ENCODE assay signal across 27 cellular contexts in genomic region chr16:57749101-57749692, GRCh38. TPM values are rescaled to one million over a fixed set of nuclear protein-coding genes. Genes with fewer than 3 reads are reported as not detected.
A peak's percentile ranks its signal among the peaks of the same experiment; 100 is the strongest.
DNase-seq lines count a peak whose midpoint lies in the region; ATAC-seq, FAIRE-seq and TF ChIP-seq lines count a peak whose summit lies in the region.
"Had no signal": no experiment of that assay in that cellular context is flagged by ENCODE, and none has a peak within 500 bp of the region (broad histone marks: within the 10 kb centered on the region; RNA-seq: fewer than 3 reads in every experiment).

No MANE protein-coding gene starts in this region.

- H3K4me2 ChIP-seq in A549 (no peak overlapping the region), K562 (ENCODE audit: insufficient read depth, low read length) (no peak overlapping the region)

- H3K27ac ChIP-seq in A549 = no peak overlapping the region
- H3K27ac ChIP-seq in K562 (ENCODE audit: extremely low read depth, low read depth, low read length) = no peak overlapping the region
- H3K27ac ChIP-seq: GM23248, SJSA1 had no signal

- H3K79me2 ChIP-seq in K562 (ENCODE audit: control insufficient read depth, insufficient read depth, low read length) = no peaks in the 10 kb centered on the region

- no peaks in the 10 kb centered on the region for H4K20me1 ChIP-seq in K562 (replicated peaks; ENCODE audit: control insufficient read depth, insufficient read depth, low read length)

- FAIRE-seq in A549 (lab: Jason Lieb, UNC) = no peak
- FAIRE-seq in K562 (lab: Jason Lieb, UNC) = no peak
- FAIRE-seq: GM12878 had no signal

- peaks cover 6% of the 10 kb centered on the region for H3K36me3 ChIP-seq in BJ (ENCODE audit: control insufficient read depth, insufficient read depth, low read length)
- peaks cover 42% of the 10 kb centered on the region; the same call in 2 of the 3 replicates for H3K36me3 ChIP-seq in K562 (ENCODE audit: control insufficient read depth, insufficient read depth, low read length)

- TF ChIP-seq POLR2A in A549 (IDR thresholded peaks at IDR 0.05; ENCODE audit: low read length) (no peak), K562 (conservative IDR thresholded peaks at IDR 0.05) (no peak)

- H3K4me3 ChIP-seq in A549 (no peak overlapping the region), BJ (ENCODE audit: low read depth, low read length) (no peak overlapping the region), K562 (no peak overlapping the region)
- H3K4me3 ChIP-seq: BLaER1 treated with 17β-estradiol and CSF1 and Interleukin-3, amounts not matched to agents 10 nM and 100 nM; GM12878; GM23248; SJSA1 had no signal

- no peaks in the 10 kb centered on the region for H3K4me1 Mint-ChIP-seq in memory B cell

- CTCF ChIA-PET in A549 (lab: Yijun Ruan, JAX) = interaction anchor here (0.9 to 2.8 kb wide), 6 partner anchors 8 to 173 kb away, joined by 4 to 26 read pairs (median 8); no protein-coding TSS in a partner anchor
- CTCF ChIA-PET in BJ (lab: Yijun Ruan, JAX) = interaction anchor here (1.4 to 1.9 kb wide), 2 partner anchors 8 to 158 kb away, joined by 4 to 11 read pairs; no protein-coding TSS in a partner anchor
- CTCF ChIA-PET in K562 (lab: Yijun Ruan, JAX; ENCODE audit: low intra/inter-chr PET ratio) = no interaction called here

- peaks cover 7% of the 10 kb centered on the region for H3K36me3 Mint-ChIP-seq in memory B cell

- no peaks in the 10 kb centered on the region for H3K9me3 Mint-ChIP-seq in memory B cell
- H3K9me3 Mint-ChIP-seq: CD4-positive, alpha-beta memory T cell had no signal

- no peak for DNase-seq in A549 (ENCODE audit: low read depth in 1 of 2, low spot score in 1 of 2)
- DNase-seq in BJ (ENCODE audit: low read depth) = peak; percentile 68
- no peak for DNase-seq in K562 (ENCODE audit: extremely low read depth in 1 of 4, low spot score in 3 of 4)
- no peak for DNase-seq in memory B cell (ENCODE audit: low spot score in 2 of 2)
- no peak for DNase-seq in NCI-H510A (lab: John Stamatoyannopoulos, UW)
- DNase-seq in NCI-H524 treated with DMSO at 0.1 percent for 48 hours (lab: John Stamatoyannopoulos, UW) = no peak
- DNase-seq in omental fat pad (ENCODE audit: low spot score) = no peak
- DNase-seq: DMS 273 treated with DMSO at 0.1 percent for 48 hours; DMS79 treated with DMSO at 0.1 percent for 48 hours; GM23248; HCEC 1CT; KBM-7; MM.1S; NCI-H1048; NCI-H1436; NCI-H187 treated with DMSO at 0.1 percent for 48 hours; NCI-H2107; NCI-H748 treated with DMSO at 0.1 percent for 48 hours; NK-92 treated with Interleukin-12 subunit alpha and Interleukin-12 subunit beta, amount 100 ng/mL, for 24 hours; SW 1271 had no signal

- no TSS peak for BruUV-seq in K562 (replicated peaks; lab: Mats Ljungman, UMichigan)

- H3K9ac ChIP-seq in K562 (ENCODE audit: insufficient read depth in 1 of 2, low read depth in 2 of 2, low read length in 2 of 2) = peak overlapping the region in 1 of 2 experiments; percentile 14; a peak in 1 of 4 replicates
- H3K9ac ChIP-seq: GM23248 had no signal

- TF ChIP-seq EP300 in A549 (IDR thresholded peaks at IDR 0.05) = no peak
- TF ChIP-seq EP300 in K562 (IDR thresholded peaks at IDR 0.05; ENCODE audit: low read length) = no peak

- no peak overlapping the region for H3K4me3 Mint-ChIP-seq in memory B cell
- H3K4me3 Mint-ChIP-seq: CD4-positive, alpha-beta memory T cell had no signal

- peak overlapping the region; percentile 41 for H3K27ac Mint-ChIP-seq in memory B cell

- ATAC-seq in A549 (no peak), K562 (no peak), memory B cell (ENCODE audit: low read depth) (no peak), GM19397 (IDR thresholded peaks at IDR 0.05; ENCODE audit: unreplicated experiment) (no peak), omental fat pad (ENCODE audit: low FRiP score) (no peak)
- ATAC-seq: GM12878 had no signal

- H3K4me1 ChIP-seq in A549 = no peaks in the 10 kb centered on the region; the same call in 2 of the 3 replicates
- H3K4me1 ChIP-seq in K562 (replicated peaks in 1 of 2; ENCODE audit: control insufficient read depth in 2 of 2, insufficient read depth in 2 of 2, low read length in 2 of 2) = peaks cover 0 to 14% of the 10 kb centered on the region in 2 experiments; a peak in 1 of 5 replicates
- H3K4me1 ChIP-seq: SJSA1 had no signal

- intact Hi-C loops in K562 (cut with micrococcal nuclease) = no loop called here

- in situ Hi-C loops in K562 (cut with MboI) = no loop called here

- no peak overlapping the region for H2AFZ ChIP-seq in K562 (ENCODE audit: low read depth, low read length)
- H2AFZ ChIP-seq: GM23248 had no signal

- TF ChIP-seq RAD21 in A549 (conservative IDR thresholded peaks at IDR 0.05 in 1 of 2, IDR thresholded peaks at IDR 0.05 in 1 of 2) = no peak
- no peak for TF ChIP-seq RAD21 in K562 (CRISPR knock-in tag; conservative IDR thresholded peaks at IDR 0.05 in 1 of 2, IDR thresholded peaks at IDR 0.05 in 1 of 2)

- H3K27me3 Mint-ChIP-seq in memory B cell = no peaks in the 10 kb centered on the region
- H3K27me3 Mint-ChIP-seq: CD4-positive, alpha-beta memory T cell had no signal

- TF ChIP-seq CTCF in A549 (IDR thresholded peaks at IDR 0.05) = no peak
- no peak for TF ChIP-seq CTCF in BJ (IDR thresholded peaks at IDR 0.05; ENCODE audit: insufficient read depth, low read depth, low read length)
- no peak for TF ChIP-seq CTCF in K562 (IDR thresholded peaks at IDR 0.05 in 2 of 3, conservative IDR thresholded peaks at IDR 0.05 in 1 of 3; ENCODE audit: insufficient read depth in 2 of 3, low read depth in 1 of 3, low read length in 3 of 3)
- TF ChIP-seq CTCF in omental fat pad (IDR thresholded peaks at IDR 0.05) = no peak

- no peaks in the 10 kb centered on the region for H3K9me3 ChIP-seq in A549
- no peaks in the 10 kb centered on the region for H3K9me3 ChIP-seq in K562 (replicated peaks; ENCODE audit: control insufficient read depth, insufficient read depth, low read depth, low read length)
- H3K9me3 ChIP-seq: BLaER1 treated with 17β-estradiol and CSF1 and Interleukin-3, amounts not matched to agents 10 nM and 100 nM; Caco-2; SJSA1 had no signal

- H3K27me3 ChIP-seq in BJ (ENCODE audit: control insufficient read depth, insufficient read depth, low read length) (no peaks in the 10 kb centered on the region), K562 (ENCODE audit: control insufficient read depth in 2 of 2, insufficient read depth in 2 of 2, low read length in 2 of 2) (no peaks in the 10 kb centered on the region)
- H3K27me3 ChIP-seq: BLaER1 treated with 17β-estradiol and CSF1 and Interleukin-3, amounts not matched to agents 10 nM and 100 nM; SJSA1 had no signal

- POLR2A ChIA-PET in A549 (lab: Yijun Ruan, JAX) = no interaction called here
- POLR2A ChIA-PET in BJ (lab: Charles Lee) = no interaction called here
- POLR2A ChIA-PET in K562 (lab: Yijun Ruan, JAX) = interaction anchor here (1.3 to 1.5 kb wide), 2 partner anchors 12 to 14 kb away, joined by 3 to 5 read pairs; partner anchors contain the start of gene KATNB1

- H3K9me1 ChIP-seq in K562 (ENCODE audit: control insufficient read depth, insufficient read depth, low read length) = no peaks in the 10 kb centered on the region

- WGBS in A549 (ENCODE audit: missing lambda C conversion rate) = 91% methylated on average over 3 of the region's 3 CpGs
- 80% methylated on average over 3 of the region's 3 CpGs for WGBS in K562 (ENCODE audit: insufficient coverage, low coverage, missing lambda C conversion rate)

RNA-seq across cellular contexts. Expression of gene KATNB1, which starts 13.6 kb away (rescaled TPM):
- polyA plus RNA-seq in A549 (2011; rRNA removed) (18.6 and 21.1 TPM in 2 replicates), A549 (2017; fragmentation: RNase III; extraction: RNeasy Plus Mini Kit Qiagen cat#74134 plus additional on column Dnase treatment) (18.1 to 21.0 TPM (median 19.1 TPM) in 3 replicates), BJ (2011; rRNA removed) (14.3 and 28.1 TPM in 2 replicates), K562 (2011; rRNA removed) (21.9 and 35.8 TPM in 2 replicates), K562 (2014; fragmentation: Illumina TruSeq; extraction: Trizol) (34.2 and 55.7 TPM in 2 replicates), K562 (2014; fragmentation: Nextera tagmentation; extraction: Ambion mirVana) (1 to 10 TPM; 1.2 to 2.6 TPM), K562 (2014; rRNA removed) (39.6 and 48.0 TPM in 2 replicates)
- 43.2 and 53.0 TPM in 2 replicates for polyA plus RNA-seq in A549 (2012; cell fraction: cytosol; rRNA removed)
- polyA plus RNA-seq in A549 (2012; cell fraction: nucleus; rRNA removed) = 124 and 158 TPM in 2 replicates
- 14.3 and 22.3 TPM in 2 replicates for polyA minus RNA-seq in A549 (2011; rRNA and poly(A)+ RNA removed)
- polyA minus RNA-seq in BJ (2011; rRNA and poly(A)+ RNA removed) = 10.5 and 13.9 TPM in 2 replicates
- 32.2 and 108 TPM in 2 replicates for total RNA-seq in K562 (2011; cell fraction: chromatin; rRNA removed; ENCODE audit: low replicate concordance)
- total RNA-seq in K562 (2011; cell fraction: nucleolus; rRNA removed) = 85.9 and 107 TPM in 2 replicates
- 35.6 and 47.7 TPM in 2 replicates for total RNA-seq in K562 (2011; cell fraction: nucleoplasm; rRNA removed)
- total RNA-seq in K562 (2014; rRNA removed) (41.7 and 49.9 TPM in 2 replicates), K562 (2014; rRNA removed; fragmentation: Illumina TruSeq; extraction: Trizol) (11.0 and 12.4 TPM in 2 replicates), K562 (2015; rRNA removed; fragmentation: Illumina TruSeq; extraction: Trizol) (16.2 and 19.2 TPM in 2 replicates), K562 (2021) (50.2 and 52.6 TPM in 2 replicates), omental fat pad (10 to 100 TPM in 3 of 4 donors, 1 to 10 TPM in 1; 8.7 to 23.5 (median 14.1) TPM)
- 23.3 and 42.8 TPM in 2 replicates for polyA plus RNA-seq in K562 (2011; cell fraction: cytosol; rRNA removed)
- polyA plus RNA-seq in K562 (2011; cell fraction: nucleus; rRNA removed) = 157 and 196 TPM in 2 replicates
- 32.5 and 46.3 TPM in 2 replicates for polyA plus RNA-seq in K562 (2012)
- polyA minus RNA-seq in K562 (2011; rRNA and poly(A)+ RNA removed) = 9.4 and 10.4 TPM in 2 replicates
- 17.7 and 29.2 TPM in 2 replicates for polyA minus RNA-seq in K562 (2011; cell fraction: cytosol; rRNA and poly(A)+ RNA removed)
- 35.1 and 38.8 TPM in 2 replicates for polyA minus RNA-seq in K562 (2011; cell fraction: nucleus; rRNA and poly(A)+ RNA removed)

RNA-seq across cellular contexts. Expression of gene KIFC3, which starts 53.1 kb away (rescaled TPM):
- polyA plus RNA-seq in A549 (2011; rRNA removed) = 127 and 128 TPM in 2 replicates
- polyA plus RNA-seq in A549 (2012; cell fraction: cytosol; rRNA removed) = 236 and 291 TPM in 2 replicates
- polyA plus RNA-seq in A549 (2012; cell fraction: nucleus; rRNA removed) = 781 and 955 TPM in 2 replicates
- 171 to 180 TPM (median 178 TPM) in 3 replicates for polyA plus RNA-seq in A549 (2017; fragmentation: RNase III; extraction: RNeasy Plus Mini Kit Qiagen cat#74134 plus additional on column Dnase treatment)
- polyA minus RNA-seq in A549 (2011; rRNA and poly(A)+ RNA removed) = 225 and 333 TPM in 2 replicates
- polyA plus RNA-seq in BJ (2011; rRNA removed) = 35.3 and 60.5 TPM in 2 replicates
- polyA minus RNA-seq in BJ (2011; rRNA and poly(A)+ RNA removed) = 48.8 and 71.7 TPM in 2 replicates
- 164 and 411 TPM in 2 replicates for total RNA-seq in K562 (2011; cell fraction: chromatin; rRNA removed; ENCODE audit: low replicate concordance)
- total RNA-seq in K562 (2011; cell fraction: nucleolus; rRNA removed) = 182 and 194 TPM in 2 replicates
- 159 and 191 TPM in 2 replicates for total RNA-seq in K562 (2011; cell fraction: nucleoplasm; rRNA removed)
- 103 and 106 TPM in 2 replicates for total RNA-seq in K562 (2014; rRNA removed)
- total RNA-seq in K562 (2014; rRNA removed; fragmentation: Illumina TruSeq; extraction: Trizol) = 19.0 and 22.9 TPM in 2 replicates
- 26.2 and 28.4 TPM in 2 replicates for total RNA-seq in K562 (2015; rRNA removed; fragmentation: Illumina TruSeq; extraction: Trizol)
- 94.5 and 105 TPM in 2 replicates for total RNA-seq in K562 (2021)
- polyA plus RNA-seq in K562 (2011; rRNA removed) = 53.3 and 63.5 TPM in 2 replicates
- 55.1 and 112 TPM in 2 replicates for polyA plus RNA-seq in K562 (2011; cell fraction: cytosol; rRNA removed)
- polyA plus RNA-seq in K562 (2011; cell fraction: nucleus; rRNA removed) = 117 and 212 TPM in 2 replicates
- polyA plus RNA-seq in K562 (2012) = 52.0 and 117 TPM in 2 replicates
- 20.2 and 47.1 TPM in 2 replicates for polyA plus RNA-seq in K562 (2014; fragmentation: Illumina TruSeq; extraction: Trizol)
- under 1 TPM; 0.23 to 0.96 TPM for polyA plus RNA-seq in K562 (2014; fragmentation: Nextera tagmentation; extraction: Ambion mirVana)
- polyA plus RNA-seq in K562 (2014; rRNA removed) = 78.1 and 80.3 TPM in 2 replicates
- 30.1 and 42.3 TPM in 2 replicates for polyA minus RNA-seq in K562 (2011; rRNA and poly(A)+ RNA removed)
- 44.9 and 52.3 TPM in 2 replicates for polyA minus RNA-seq in K562 (2011; cell fraction: cytosol; rRNA and poly(A)+ RNA removed)
- polyA minus RNA-seq in K562 (2011; cell fraction: nucleus; rRNA and poly(A)+ RNA removed) = 83.2 and 86.6 TPM in 2 replicates
- 10 to 100 TPM; 41.5 to 96.9 (median 58.9) TPM for total RNA-seq in omental fat pad
- polyA plus RNA-seq: CD4-positive, alpha-beta memory T cell had no signal

RNA-seq across cellular contexts. Expression of gene DRC7, which starts 54.6 kb away (rescaled TPM):
- polyA plus RNA-seq in A549 (2011; rRNA removed) (0.17 and 0.28 TPM in 2 replicates), A549 (2017; fragmentation: RNase III; extraction: RNeasy Plus Mini Kit Qiagen cat#74134 plus additional on column Dnase treatment) (0.10 to 0.28 TPM (median 0.10 TPM) in 3 replicates), BJ (2011; rRNA removed) (not detected in 2 replicates), K562 (2011; rRNA removed) (0.13 and 0.53 TPM in 2 replicates), K562 (2014; fragmentation: Illumina TruSeq; extraction: Trizol) (0.12 and 0.29 TPM in 2 replicates), K562 (2014; fragmentation: Nextera tagmentation; extraction: Ambion mirVana) (not detected), K562 (2014; rRNA removed) (not detected in 2 replicates)
- polyA plus RNA-seq in A549 (2012; cell fraction: cytosol; rRNA removed) = 0.05 and 0.19 TPM in 2 replicates
- 0.11 and 0.20 TPM in 2 replicates for polyA plus RNA-seq in A549 (2012; cell fraction: nucleus; rRNA removed)
- polyA minus RNA-seq in A549 (2011; rRNA and poly(A)+ RNA removed) = 0.91 TPM in 1 of 2 replicates, not detected in the other
- not detected in 2 replicates for polyA minus RNA-seq in BJ (2011; rRNA and poly(A)+ RNA removed)
- 0.90 and 1.9 TPM in 2 replicates for total RNA-seq in K562 (2011; cell fraction: chromatin; rRNA removed; ENCODE audit: low replicate concordance)
- total RNA-seq in K562 (2011; cell fraction: nucleolus; rRNA removed) = not detected in 2 replicates
- total RNA-seq in K562 (2011; cell fraction: nucleoplasm; rRNA removed) = 0.15 TPM in 1 of 2 replicates, not detected in the other
- total RNA-seq in K562 (2014; rRNA removed) (0.09 TPM in 1 of 2 replicates, not detected in the other), K562 (2014; rRNA removed; fragmentation: Illumina TruSeq; extraction: Trizol) (0.04 TPM in 1 of 2 replicates, not detected in the other), K562 (2015; rRNA removed; fragmentation: Illumina TruSeq; extraction: Trizol) (0.19 and 0.33 TPM in 2 replicates), K562 (2021) (0.22 and 0.24 TPM in 2 replicates), omental fat pad (under 1 TPM in 1 of 4 donors, not detected in 3; 0.65 TPM)
- 0.07 and 0.40 TPM in 2 replicates for polyA plus RNA-seq in K562 (2011; cell fraction: cytosol; rRNA removed)
- 0.65 and 1.0 TPM in 2 replicates for polyA plus RNA-seq in K562 (2011; cell fraction: nucleus; rRNA removed)
- polyA plus RNA-seq in K562 (2012) = 0.51 and 1.4 TPM in 2 replicates
- 0.35 and 0.69 TPM in 2 replicates for polyA minus RNA-seq in K562 (2011; rRNA and poly(A)+ RNA removed)
- not detected in 2 replicates for polyA minus RNA-seq in K562 (2011; cell fraction: cytosol; rRNA and poly(A)+ RNA removed)
- polyA minus RNA-seq in K562 (2011; cell fraction: nucleus; rRNA and poly(A)+ RNA removed) = 0.27 and 0.67 TPM in 2 replicates
- total RNA-seq: CD4-positive, alpha-beta memory T cell; GM23248; NCI-H460; SJSA1 had no signal
- polyA plus RNA-seq: CD4-positive, alpha-beta memory T cell; GM23248 had no signal

Comparison
In these comparisons a context has a peak if more than half of its experiments do, and no peak if none do; other contexts are left out.
1. Of the 35 proteins assayed by ChIP-seq in both K562 and A549: peak only in K562: none; only in A549: none; in both: ZFP36; in neither: 34.